In the genomic region with DNA sequence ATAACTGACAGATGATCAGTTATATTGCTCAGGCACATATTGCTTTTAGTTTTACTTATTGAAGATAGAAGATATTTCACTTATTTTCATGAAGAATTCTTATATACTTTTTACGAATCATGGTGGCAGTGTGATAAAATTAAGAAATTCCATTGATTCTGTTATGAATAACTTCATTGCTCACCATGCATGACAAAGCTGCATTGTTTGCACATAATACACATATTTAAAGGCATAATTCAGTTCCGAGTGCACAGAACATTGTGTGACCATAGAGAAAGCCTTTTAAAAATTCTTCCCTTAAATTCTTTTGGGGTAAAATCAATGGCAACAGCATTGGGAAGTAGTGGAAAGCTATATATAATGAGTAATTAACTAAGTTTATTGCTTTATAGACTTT, we compare ENCODE assay signal across 1 cellular context.
TF ChIP-seq lines count a peak whose summit lies in the region.

No MANE protein-coding gene starts in this region.

TF ChIP-seq in IMR-90, 13 proteins besides CTCF, POLR2A, EP300 and RAD21 (continued from another document):
- TF ChIP-seq, protein P1, sequence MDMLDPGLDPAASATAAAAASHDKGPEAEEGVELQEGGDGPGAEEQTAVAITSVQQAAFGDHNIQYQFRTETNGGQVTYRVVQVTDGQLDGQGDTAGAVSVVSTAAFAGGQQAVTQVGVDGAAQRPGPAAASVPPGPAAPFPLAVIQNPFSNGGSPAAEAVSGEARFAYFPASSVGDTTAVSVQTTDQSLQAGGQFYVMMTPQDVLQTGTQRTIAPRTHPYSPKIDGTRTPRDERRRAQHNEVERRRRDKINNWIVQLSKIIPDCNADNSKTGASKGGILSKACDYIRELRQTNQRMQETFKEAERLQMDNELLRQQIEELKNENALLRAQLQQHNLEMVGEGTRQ (IDR thresholded peaks at IDR 0.05; ENCODE audit: low read depth, low read length) = no peak
- TF ChIP-seq MXI1 (IDR thresholded peaks at IDR 0.05; ENCODE audit: borderline replicate concordance, low read depth, low read length) (no peak), CEBPB (IDR thresholded peaks at IDR 0.05; ENCODE audit: low read depth, low read length) (no peak), MAFK (IDR thresholded peaks at IDR 0.05; ENCODE audit: low read depth, low read length) (no peak)
